ENCODE assay signal across 1 cellular context in genomic region chr1:8844421-8845063, GRCh38.
TF ChIP-seq lines count a peak whose summit lies in the region.

No MANE protein-coding gene starts in this region.

TF ChIP-seq in IMR-90, 13 proteins besides CTCF, POLR2A, EP300 and RAD21:
- TF ChIP-seq ELK1 (IDR thresholded peaks at IDR 0.05; ENCODE audit: borderline replicate concordance, low read depth, low read length) (no peak), FOS (IDR thresholded peaks at IDR 0.05; ENCODE audit: low read depth, low read length) (no peak), USF2 (IDR thresholded peaks at IDR 0.05; ENCODE audit: low read depth, low read length) (no peak), MAZ (IDR thresholded peaks at IDR 0.05; ENCODE audit: borderline replicate concordance, low read depth, low read length) (no peak), RFX5 (IDR thresholded peaks at IDR 0.05; ENCODE audit: low read depth, low read length) (no peak), BHLHE40 (IDR thresholded peaks at IDR 0.05; ENCODE audit: low read depth, low read length) (no peak), CEBPB (IDR thresholded peaks at IDR 0.05; ENCODE audit: low read depth, low read length) (no peak), CHD1 (IDR thresholded peaks at IDR 0.05; ENCODE audit: low read depth, low read length) (no peak), NFE2L2 (IDR thresholded peaks at IDR 0.05; ENCODE audit: low read depth, low read length) (no peak), MXI1 (IDR thresholded peaks at IDR 0.05; ENCODE audit: borderline replicate concordance, low read depth, low read length) (no peak)
TF ChIP-seq in IMR-90: peak in this region for 0.
